Comparison of ENCODE assay signal across 1 cellular context in the genomic region with DNA sequence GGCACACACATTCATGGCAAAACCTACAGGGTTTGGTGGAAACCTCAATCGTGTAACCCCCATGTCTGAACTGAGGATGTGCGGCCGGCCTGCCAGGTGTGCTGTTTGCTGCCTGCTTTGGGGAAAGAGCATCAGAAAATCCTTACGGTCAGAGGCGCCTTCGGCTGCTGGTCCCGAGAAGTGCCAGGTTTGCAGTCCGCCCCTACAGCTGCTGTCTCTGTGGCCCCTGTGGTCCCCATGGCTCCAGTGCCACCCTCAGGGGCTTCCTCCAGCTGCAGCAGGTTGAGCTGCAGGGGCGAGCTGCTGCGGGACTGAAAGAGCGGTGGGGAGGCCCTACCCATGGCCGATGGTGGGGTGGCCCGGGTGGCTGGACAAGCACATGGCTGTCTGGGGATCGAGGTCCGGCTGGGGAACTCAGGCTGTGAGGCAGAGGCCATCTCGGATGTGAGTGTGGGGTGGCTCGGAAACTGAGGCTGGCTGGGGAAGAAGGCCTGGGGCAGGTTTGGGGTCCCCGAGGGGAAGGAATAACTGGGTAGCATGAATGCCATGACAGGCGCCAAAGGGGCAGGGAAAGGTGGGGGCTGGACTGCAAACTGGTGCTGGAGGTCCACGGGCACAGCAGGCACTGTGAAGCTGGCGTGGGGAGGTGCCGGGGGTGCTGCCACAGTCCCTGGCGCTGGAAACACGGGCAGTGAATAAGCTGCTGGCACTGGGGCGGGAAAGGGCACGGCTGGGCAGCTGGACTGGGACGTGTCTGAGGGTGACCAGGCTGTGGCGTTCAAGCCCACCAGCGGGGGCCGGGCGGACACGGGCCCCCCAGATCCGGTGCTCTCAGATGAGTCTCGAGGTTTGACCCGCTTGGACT.
TF ChIP-seq lines count a peak whose summit lies in the region.

No MANE protein-coding gene starts in this region.

TF ChIP-seq in HepG2, 621 proteins besides CTCF, POLR2A, EP300 and RAD21:
- TF ChIP-seq NFE2 (CRISPR knock-in tag; IDR thresholded peaks at IDR 0.05) = no peak
- TF ChIP-seq GATAD2A (CRISPR knock-in tag; IDR thresholded peaks at IDR 0.05) = no peak
- peak; percentile 78 for TF ChIP-seq AGO2 (optimal IDR thresholded peaks at IDR 0.05; ENCODE audit: low read depth, low read length)
- TF ChIP-seq BRCA1 (CRISPR knock-in tag; IDR thresholded peaks at IDR 0.05) = no peak
- TF ChIP-seq, protein P1, sequence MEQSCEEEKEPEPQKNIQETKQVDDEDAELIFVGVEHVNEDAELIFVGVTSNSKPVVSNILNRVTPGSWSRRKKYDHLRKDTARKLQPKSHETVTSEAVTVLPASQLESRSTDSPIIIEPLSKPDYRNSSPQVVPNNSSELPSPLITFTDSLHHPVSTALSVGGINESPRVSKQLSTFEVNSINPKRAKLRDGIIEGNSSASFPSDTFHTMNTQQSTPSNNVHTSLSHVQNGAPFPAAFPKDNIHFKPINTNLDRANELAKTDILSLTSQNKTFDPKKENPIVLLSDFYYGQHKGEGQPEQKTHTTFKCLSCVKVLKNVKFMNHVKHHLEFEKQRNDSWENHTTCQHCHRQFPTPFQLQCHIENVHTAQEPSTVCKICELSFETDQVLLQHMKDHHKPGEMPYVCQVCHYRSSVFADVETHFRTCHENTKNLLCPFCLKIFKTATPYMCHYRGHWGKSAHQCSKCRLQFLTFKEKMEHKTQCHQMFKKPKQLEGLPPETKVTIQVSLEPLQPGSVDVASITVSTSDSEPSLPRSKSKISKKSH (CRISPR knock-in tag; IDR thresholded peaks at IDR 0.05; ENCODE audit: borderline replicate concordance) = 0 out of 2 replicates have a peak, but pooled peaks have one; percentile 28
- 0 out of 2 replicates have a peak, but pooled peaks have one; percentile 25 for TF ChIP-seq HNRNPL (IDR thresholded peaks at IDR 0.05; ENCODE audit: low read depth, low read length)
- TF ChIP-seq ZFP82 (CRISPR knock-in tag; IDR thresholded peaks at IDR 0.05; ENCODE audit: borderline replicate concordance) = no peak
